Comparison of ENCODE assay signal across 9 cellular contexts in the genomic region with DNA sequence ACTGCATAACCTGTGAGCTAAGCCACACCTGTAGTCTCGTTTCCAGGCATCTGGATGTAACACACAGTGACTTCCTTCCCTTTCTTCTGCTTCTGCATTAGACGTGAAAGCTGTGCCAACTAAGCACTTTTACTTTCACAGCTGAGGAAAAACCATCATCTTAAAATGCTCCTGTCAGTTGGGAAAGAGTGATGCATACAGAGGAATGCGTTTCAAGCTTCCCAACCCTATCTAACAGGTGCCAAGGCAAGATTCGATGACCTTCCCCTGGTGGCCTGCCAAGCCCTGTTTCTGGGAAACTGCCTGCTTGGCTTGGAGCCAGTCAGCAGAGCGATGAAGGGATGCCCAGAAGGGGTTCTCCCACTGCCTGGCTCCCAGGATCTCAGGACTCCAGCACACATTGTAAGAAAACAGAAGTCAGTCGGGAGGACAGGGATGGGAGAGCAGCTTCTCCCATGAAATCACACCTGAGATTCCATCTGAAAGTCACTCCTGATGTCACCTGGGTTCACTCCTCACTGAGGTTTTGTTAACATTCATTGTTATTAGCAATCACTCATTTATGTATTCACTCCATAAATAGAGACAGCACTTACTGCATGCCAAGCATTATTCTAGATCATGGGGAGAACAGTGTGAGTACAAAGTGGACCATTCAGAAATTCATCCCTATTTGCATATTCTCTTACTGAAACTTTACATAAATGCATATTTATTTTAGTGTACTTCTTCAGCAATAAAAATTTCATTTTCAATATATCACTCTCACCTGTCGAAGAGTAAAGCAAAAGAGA.
DNase-seq lines count a peak whose midpoint lies in the region; ATAC-seq and TF ChIP-seq lines count a peak whose summit lies in the region.
"Had no signal": no experiment of that assay in that cellular context is flagged by ENCODE, and none has a peak within 500 bp of the region (broad histone marks: within the 10 kb centered on the region; RNA-seq: fewer than 3 reads in every experiment).

No MANE protein-coding gene starts in this region.

- H3K4me3 ChIP-seq in fibroblast of the aortic adventitia (ENCODE audit: low read depth, low read length): no peak overlapping the region

- TF ChIP-seq CTCF in fibroblast of the aortic adventitia (IDR thresholded peaks at IDR 0.05; ENCODE audit: insufficient read depth, low read length): no peak

- peak; percentile 65 for DNase-seq in EH (ENCODE audit: low read depth)
- DNase-seq in RPMI7951 (ENCODE audit: low read depth): peak; percentile 15
- DNase-seq in fibroblast of the aortic adventitia (ENCODE audit: low read depth): peak; percentile 76
- DNase-seq in pons (ENCODE audit: low spot score): peak; percentile 73
- no peak for DNase-seq in stimulated activated CD4-positive, alpha-beta T cell treated with anti-CD3 and anti-CD28 coated beads, Interleukin-4, amount 100 ng/mL, for 1 hour
- no peak for DNase-seq in ecto neural progenitor cell (ENCODE audit: low spot score)
- no peak for DNase-seq in stimulated activated CD4-positive, alpha-beta T cell treated with anti-CD3 and anti-CD28 coated beads, Interleukin-2, amount 100 ng/mL, for 24 hours
- DNase-seq: naive thymus-derived CD4-positive, alpha-beta T cell had no signal

- no peak for ATAC-seq in HG02678 (IDR thresholded peaks at IDR 0.05; ENCODE audit: unreplicated experiment)
- ATAC-seq: naive thymus-derived CD4-positive, alpha-beta T cell had no signal

Comparison
In these comparisons a context has a peak if more than half of its experiments do, and no peak if none do; other contexts are left out.
1. DNase-seq: peak in EH (single experiment), RPMI7951 (single experiment), fibroblast of the aortic adventitia (single experiment) and pons (single experiment); none in stimulated activated CD4-positive, alpha-beta T cell treated with anti-CD3 and anti-CD28 coated beads, Interleukin-4, amount 100 ng/mL, for 1 hour (single experiment), ecto neural progenitor cell (single experiment) and stimulated activated CD4-positive, alpha-beta T cell treated with anti-CD3 and anti-CD28 coated beads, Interleukin-2, amount 100 ng/mL, for 24 hours (0 of 2).